In the genomic region with DNA sequence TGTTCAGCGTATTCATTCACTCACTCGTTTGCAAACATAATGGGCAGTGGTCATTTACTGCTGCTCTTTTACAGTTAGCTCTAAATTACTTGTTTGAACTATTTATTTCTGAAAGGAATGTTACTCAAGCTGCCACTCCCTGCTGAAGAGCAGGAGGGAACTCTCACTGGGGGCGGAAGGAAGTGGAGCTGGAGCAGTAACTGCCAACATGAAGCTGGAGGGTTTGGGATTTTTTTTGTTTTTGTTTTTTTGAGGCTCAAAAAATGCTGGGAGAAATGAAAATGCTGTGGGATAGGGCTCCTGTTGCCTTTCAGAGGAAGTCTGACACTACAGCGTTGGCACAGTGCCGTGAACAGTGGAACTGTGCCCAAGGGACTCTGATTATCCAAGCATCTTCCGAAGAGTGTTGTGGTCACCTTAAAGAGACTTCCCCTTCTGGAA, we compare ENCODE assay signal across 11 cellular contexts. TPM values are rescaled to one million over a fixed set of nuclear protein-coding genes. Genes with fewer than 3 reads are reported as not detected.
DNase-seq lines count a peak whose midpoint lies in the region; ATAC-seq and TF ChIP-seq lines count a peak whose summit lies in the region.
"Had no signal": no experiment of that assay in that cellular context is flagged by ENCODE, and none has a peak within 500 bp of the region (broad histone marks: within the 10 kb centered on the region; RNA-seq: fewer than 3 reads in every experiment).

No MANE protein-coding gene starts in this region.

- no peaks in the 10 kb centered on the region for H3K9me3 ChIP-seq in MG63
- no peaks in the 10 kb centered on the region for H3K9me3 ChIP-seq in right lobe of liver
- no peaks in the 10 kb centered on the region for H3K9me3 ChIP-seq in smooth muscle cell (replicated peaks; ENCODE audit: low read depth)
- H3K9me3 ChIP-seq: breast epithelium had no signal

- WGBS in right lobe of liver (ENCODE audit: insufficient coverage, low coverage, low lambda C conversion rate, missing lambda C conversion rate), result 36% methylated on average over 6 of the region's 6 CpGs
- WGBS in smooth muscle cell (ENCODE audit: low lambda C conversion rate), result 88% methylated on average over 6 of the region's 6 CpGs

- H3K27ac ChIP-seq in caudate nucleus (ENCODE audit: low read depth, low read length), result peak overlapping the region; percentile 17
- H3K27ac ChIP-seq in right lobe of liver, result no peak overlapping the region
- no peak overlapping the region for H3K27ac ChIP-seq in smooth muscle cell (ENCODE audit: low read depth)
- H3K27ac ChIP-seq: parathyroid adenoma had no signal

- intact Hi-C loops in right lobe of liver (cut with DNase I), result no loop called here

- H3K4me3 ChIP-seq in MG63, result no peak overlapping the region
- no peak overlapping the region for H3K4me3 ChIP-seq in right lobe of liver
- H3K4me3 ChIP-seq in smooth muscle cell, result no peak overlapping the region
- H3K4me3 ChIP-seq: breast epithelium had no signal

- TF ChIP-seq CTCF in right lobe of liver (IDR thresholded peaks at IDR 0.05) (no peak), smooth muscle cell (IDR thresholded peaks at IDR 0.05; ENCODE audit: borderline replicate concordance, insufficient read depth, poor library complexity, severe bottlenecking) (no peak)

- no peaks in the 10 kb centered on the region for H3K4me1 ChIP-seq in right lobe of liver
- H3K4me1 ChIP-seq in smooth muscle cell (ENCODE audit: low read depth), result no peaks in the 10 kb centered on the region
- H3K4me1 ChIP-seq: parathyroid adenoma had no signal

- DNase-seq in MG63 (peak; percentile 34), caudate nucleus (lab: John Stamatoyannopoulos, UW) (peak in 18 of 61 donors; percentile 4 to 47 (median 10)), right lobe of liver (peak in 1 of 3 donors; percentile 44), superior temporal gyrus (ENCODE audit: extremely low spot score) (peak; percentile 66), smooth muscle cell (lab: John Stamatoyannopoulos, UW; ENCODE audit: unreplicated experiment) (no peak)
- DNase-seq: T-helper 2 cell had no signal

- H3K36me3 ChIP-seq in MG63 (peaks cover 41% of the 10 kb centered on the region), right lobe of liver (peaks cover 0 to 45% (median 9%) of the 10 kb centered on the region in 4 donors), smooth muscle cell (ENCODE audit: low read depth) (no peaks in the 10 kb centered on the region)

- no peaks in the 10 kb centered on the region for H3K79me2 ChIP-seq in smooth muscle cell (ENCODE audit: low read depth)
- H3K79me2 ChIP-seq: parathyroid adenoma had no signal

- H3F3A ChIP-seq in smooth muscle cell (ENCODE audit: low read depth), result no peaks in the 10 kb centered on the region

- no peak for TF ChIP-seq POLR2A in right lobe of liver (IDR thresholded peaks at IDR 0.05)

- H4K20me1 ChIP-seq in smooth muscle cell (ENCODE audit: low read depth), result no peaks in the 10 kb centered on the region

- no peak overlapping the region for H3K4me2 ChIP-seq in smooth muscle cell

- ATAC-seq in right lobe of liver (peak; percentile 40 to 55 (median 47)), GM18868 (IDR thresholded peaks at IDR 0.05; ENCODE audit: unreplicated experiment) (no peak), GM21381 (IDR thresholded peaks at IDR 0.05; ENCODE audit: unreplicated experiment) (no peak), HG03175 (IDR thresholded peaks at IDR 0.05; ENCODE audit: unreplicated experiment) (no peak)

- H3K9ac ChIP-seq in smooth muscle cell (ENCODE audit: low read depth), result no peak overlapping the region
- H3K9ac ChIP-seq: parathyroid adenoma had no signal

- no peaks in the 10 kb centered on the region for H3K27me3 ChIP-seq in MG63
- no peaks in the 10 kb centered on the region for H3K27me3 ChIP-seq in right lobe of liver
- no peaks in the 10 kb centered on the region for H3K27me3 ChIP-seq in smooth muscle cell (ENCODE audit: low read depth)
- H3K27me3 ChIP-seq: breast epithelium had no signal

- no peak overlapping the region for H2AFZ ChIP-seq in smooth muscle cell (ENCODE audit: low read depth)
- H2AFZ ChIP-seq: parathyroid adenoma had no signal

RNA-seq across cellular contexts. Expression of a gene that starts 44.1 kb away (rescaled TPM):
- total RNA-seq in MG63 (2014; rRNA removed; shearing (Covaris generic); ENCODE audit: low replicate concordance), result 30.5 and 103 TPM in 2 replicates
- 10 to 100 TPM in 4 of 6 experiments, 1 to 10 TPM in 2; 7.8 to 26.8 (median 17.8) TPM for total RNA-seq in right lobe of liver
- 22.9 and 51.4 TPM in 2 replicates for total RNA-seq in smooth muscle cell
- polyA plus RNA-seq in smooth muscle cell, result 27.4 and 28.0 TPM in 2 replicates

Comparison
In these comparisons a context has a peak if more than half of its experiments do, and no peak if none do; other contexts are left out.
1. ATAC-seq: peak in right lobe of liver (4 of 4); none in GM18868 (single experiment), GM21381 (single experiment) and HG03175 (single experiment).